In genomic region chr17:41695134-41695661, GRCh38 we compare ENCODE assay signal across 1 cellular context.
TF ChIP-seq lines count a peak whose summit lies in the region.

No MANE protein-coding gene starts in this region.

TF ChIP-seq in H1, 55 proteins besides CTCF, POLR2A, EP300 and RAD21:
- no peak for TF ChIP-seq SAP30 (IDR thresholded peaks at IDR 0.05; ENCODE audit: insufficient read depth, insufficient replicate concordance, low read length)
- TF ChIP-seq POLR2AphosphoS5 (IDR thresholded peaks at IDR 0.05; ENCODE audit: low read depth, low read length) = peak; percentile 46; the same call in 1 of the 2 replicates
